24 cellular contexts compared by ENCODE assay signal in the genomic region with DNA sequence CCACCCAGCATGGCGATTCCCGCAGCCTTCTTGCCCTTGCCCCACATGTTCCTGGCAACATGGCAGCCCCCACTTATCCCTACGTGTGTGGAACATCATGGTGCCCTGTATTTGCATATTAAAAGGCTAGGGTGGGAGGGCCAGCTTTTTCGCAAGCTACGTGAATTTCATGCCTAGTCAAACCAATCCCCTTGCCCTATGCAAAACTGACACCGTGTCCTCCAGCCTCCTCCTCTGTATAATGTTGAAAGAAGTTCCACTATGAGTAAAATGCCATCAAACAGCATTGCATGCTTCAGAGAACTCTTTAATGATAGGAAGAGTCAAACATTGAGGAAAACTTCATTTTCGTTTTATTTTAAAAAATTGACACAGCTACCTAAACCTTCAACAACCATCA.
"Had no signal": no experiment of that assay in that cellular context is flagged by ENCODE, and none has a peak within 500 bp of the region (broad histone marks: within the 10 kb centered on the region; RNA-seq: fewer than 3 reads in every experiment).

No MANE protein-coding gene starts in this region.

- H3K27me3 ChIP-seq: stomach, suprapubic skin, testis, thyroid gland, tibial artery, tibial nerve, transverse colon, upper lobe of left lung, upper lobe of right lung, uterus, vagina had no signal

- H3K27ac ChIP-seq: stomach, suprapubic skin, testis, thoracic aorta, thyroid gland, tibial artery, tibial nerve, transverse colon, upper lobe of left lung, upper lobe of right lung, uterus, vagina had no signal

- H3K4me1 ChIP-seq: stomach, suprapubic skin, testis, thyroid gland, tibial artery, tibial nerve, transverse colon, upper lobe of left lung, upper lobe of right lung, uterus, vagina had no signal

- H3K4me3 ChIP-seq: stomach, suprapubic skin, testis, thoracic aorta, thyroid gland, tibial artery, tibial nerve, transverse colon, upper lobe of left lung, upper lobe of right lung, uterus, vagina had no signal

- H3K36me3 ChIP-seq: stomach, suprapubic skin, thoracic aorta, thyroid gland, tibial artery, tibial nerve, transverse colon, upper lobe of left lung, upper lobe of right lung, vagina had no signal

- H3K9me3 ChIP-seq: stomach, suprapubic skin, testis, thoracic aorta, thyroid gland, tibial artery, tibial nerve, transverse colon, upper lobe of left lung, upper lobe of right lung, uterus, vagina had no signal

- FAIRE-seq: urothelium cell line had no signal

- DNase-seq: stimulated activated CD4-positive, alpha-beta T cell treated with anti-CD3 and anti-CD28 coated beads, Interleukin-2, amount 100 ng/mL, for 48 hours; stimulated activated CD4-positive, alpha-beta T cell treated with anti-CD3 and anti-CD28 coated beads, Interleukin-4, amount 100 ng/mL, for 1 hour; stimulated activated CD4-positive, alpha-beta T cell treated with anti-CD3 and anti-CD28 coated beads, Interleukin-4, amount 100 ng/mL, for 24 hours; stimulated activated CD4-positive, alpha-beta T cell treated with anti-CD3 and anti-CD28 coated beads, Interleukin-4, amount 100 ng/mL, for 4 hours; stimulated activated CD8-positive, alpha-beta memory T cell treated with anti-CD3 and anti-CD28 coated beads, Interleukin-4, amount 100 ng/mL, for 48 hours; stimulated activated naive B cell treated with anti-CD40 and anti-IgM and Interleukin-4, amounts not matched to agents 10 μg/mL and 1 μg/mL and 100 μg/mL, for 72 hours; stimulated activated naive CD4-positive, alpha-beta T cell; stimulated activated naive CD4-positive, alpha-beta T cell treated with Interleukin-2 at 50 U/mL for 16 hours; stimulated activated naive CD8-positive, alpha-beta T cell treated with anti-CD3 and anti-CD28 coated beads, Interleukin-15, amount 100 ng/mL, for 72 hours; stimulated activated naive CD8-positive, alpha-beta T cell treated with anti-CD3 and anti-CD28 coated beads, Interleukin-15, Interleukin-2, amounts not matched to agents 100 U/mL and 50 U/mL, for 24 hours; stomach; substantia nigra; testis; thyroid gland; tibial artery; transverse colon; upper lobe of left lung; upper lobe of right lung; uterus had no signal
